Comparison of ENCODE assay signal across 1 cellular context in the genomic region with DNA sequence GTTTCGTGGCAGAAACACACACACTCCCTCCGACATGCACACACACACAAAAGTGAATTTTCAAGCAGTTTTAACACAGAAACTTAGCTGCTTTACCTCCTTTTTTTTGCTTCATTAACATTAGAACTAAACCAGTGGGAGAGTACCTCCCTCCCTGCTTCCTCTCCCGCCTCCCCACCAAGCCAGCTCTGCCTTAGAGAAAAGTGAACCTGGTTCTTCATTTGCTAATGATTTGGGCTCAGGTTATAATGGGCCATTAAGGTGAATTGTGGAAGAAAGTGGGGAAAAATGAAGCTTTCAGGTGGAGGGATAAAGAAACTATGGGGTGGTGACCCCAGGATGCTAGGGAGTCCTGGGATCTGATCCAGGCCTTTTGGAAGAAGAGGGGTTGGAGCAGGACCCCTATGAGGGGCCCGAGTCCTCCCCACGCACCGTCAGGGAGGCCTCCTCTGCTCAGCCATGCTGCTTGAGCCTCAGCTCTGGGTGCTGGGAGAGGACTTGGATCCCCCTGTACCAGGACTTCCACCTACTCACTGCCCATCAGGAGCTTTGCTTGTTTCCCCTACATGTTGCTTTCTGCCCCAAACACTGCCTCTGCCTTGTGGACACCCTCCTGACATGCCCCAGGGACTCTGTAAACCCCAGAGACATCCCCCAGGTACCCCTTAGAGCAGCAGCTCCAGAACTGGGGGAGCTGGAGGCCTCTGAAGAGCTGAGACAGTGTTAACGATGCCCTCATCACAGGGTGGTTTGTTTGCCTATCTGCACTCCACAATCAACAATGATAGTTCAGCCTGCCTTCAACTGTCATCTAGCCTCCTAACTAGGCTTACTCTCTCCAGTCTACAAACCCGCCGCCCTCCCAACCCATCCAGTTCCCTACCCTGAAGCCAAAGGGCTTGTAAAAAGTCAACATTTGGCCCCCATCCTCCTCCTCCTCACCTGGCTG.
TF ChIP-seq lines count a peak whose summit lies in the region.

No MANE protein-coding gene starts in this region.

TF ChIP-seq in WTC11, 78 proteins besides CTCF, POLR2A, EP300 and RAD21 (continued from another document):
- TF ChIP-seq, protein P1, sequence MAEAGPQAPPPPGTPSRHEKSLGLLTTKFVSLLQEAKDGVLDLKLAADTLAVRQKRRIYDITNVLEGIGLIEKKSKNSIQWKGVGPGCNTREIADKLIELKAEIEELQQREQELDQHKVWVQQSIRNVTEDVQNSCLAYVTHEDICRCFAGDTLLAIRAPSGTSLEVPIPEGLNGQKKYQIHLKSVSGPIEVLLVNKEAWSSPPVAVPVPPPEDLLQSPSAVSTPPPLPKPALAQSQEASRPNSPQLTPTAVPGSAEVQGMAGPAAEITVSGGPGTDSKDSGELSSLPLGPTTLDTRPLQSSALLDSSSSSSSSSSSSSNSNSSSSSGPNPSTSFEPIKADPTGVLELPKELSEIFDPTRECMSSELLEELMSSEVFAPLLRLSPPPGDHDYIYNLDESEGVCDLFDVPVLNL (CRISPR knock-in tag; IDR thresholded peaks at IDR 0.05; ENCODE audit: borderline replicate concordance, low read depth) = no peak
